8 cellular contexts compared by ENCODE assay signal in the genomic region with DNA sequence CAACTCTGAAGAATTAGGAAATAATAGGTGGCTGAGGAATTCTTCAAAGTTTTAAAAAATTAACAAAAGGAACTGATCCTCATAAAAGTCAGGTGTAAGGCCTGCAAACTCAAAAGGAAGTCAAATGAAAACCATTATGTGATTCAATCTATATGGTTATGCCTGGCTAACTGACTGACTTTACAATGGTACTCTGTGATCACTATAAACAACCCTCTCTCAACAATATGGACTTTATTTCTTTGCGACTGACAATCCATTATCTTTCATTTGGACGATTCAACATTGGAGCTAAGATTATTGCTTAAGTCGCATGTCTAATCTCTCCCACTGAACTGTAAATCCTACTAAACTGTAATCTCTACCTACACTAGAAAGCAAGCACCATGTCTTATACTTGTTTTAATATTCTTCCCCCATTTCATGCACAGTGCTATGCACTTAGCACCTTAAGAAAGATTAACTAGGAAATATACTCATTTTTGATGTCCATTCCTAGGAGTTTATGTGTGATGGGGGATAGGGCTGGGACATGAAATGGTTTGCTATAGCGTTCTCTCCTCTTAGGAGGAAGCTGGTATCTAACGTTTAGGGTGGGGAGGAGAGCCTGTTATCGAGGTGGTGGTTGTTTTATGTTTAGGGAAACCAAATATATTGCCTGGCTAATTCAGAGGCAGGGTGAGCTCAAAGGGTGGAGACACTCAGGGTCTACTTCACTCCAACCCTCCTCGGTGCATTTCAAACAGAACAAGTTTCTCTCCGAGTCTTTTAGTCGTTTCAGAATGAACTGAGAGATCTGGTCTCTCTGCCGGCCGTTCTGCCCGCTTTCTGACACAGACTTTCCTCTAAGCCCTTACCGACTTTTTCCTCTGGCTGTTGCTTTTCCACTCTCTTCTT. TPM values are rescaled to one million over a fixed set of nuclear protein-coding genes. Genes with fewer than 3 reads are reported as not detected.
A peak's percentile ranks its signal among the peaks of the same experiment; 100 is the strongest.
DNase-seq lines count a peak whose midpoint lies in the region; ATAC-seq and TF ChIP-seq lines count a peak whose summit lies in the region.

No MANE protein-coding gene starts in this region.

- peaks cover 0 to 47% (median 1%) of the 10 kb centered on the region in 3 donors for H3K36me3 Mint-ChIP-seq in CD8-positive, alpha-beta memory T cell

- H3K79me1 ChIP-seq in IMR-90 (ENCODE audit: low read depth in 1 of 2, low read length in 2 of 2), result peaks cover 2 to 56% of the 10 kb centered on the region in 2 experiments; a peak in 2 of 4 replicates

- no peaks in the 10 kb centered on the region for H3K9me3 ChIP-seq in CD8-positive, alpha-beta memory T cell (ENCODE audit: low read length)
- H3K9me3 ChIP-seq in IMR-90 (ENCODE audit: control insufficient read depth, insufficient read depth, low read length), result no peaks in the 10 kb centered on the region
- no peaks in the 10 kb centered on the region for H3K9me3 ChIP-seq in esophagus muscularis mucosa

- H3K9me3 Mint-ChIP-seq in CD8-positive, alpha-beta memory T cell, result no peaks in the 10 kb centered on the region

- in situ Hi-C loops in IMR-90 (cut with MboI; ENCODE audit: low sequenced_read_pairs), result loop anchor here (5.0 kb wide), 1 partner anchor 46 kb away; a partner anchor contains a TSS

- H2BK120ac ChIP-seq in IMR-90 (ENCODE audit: low read depth, low read length), result peak overlapping the region; percentile 59

- H3K4me1 ChIP-seq in CD8-positive, alpha-beta memory T cell (ENCODE audit: insufficient read depth, low read length), result peaks cover 47% of the 10 kb centered on the region
- peaks cover 6% of the 10 kb centered on the region; the same call in 1 of the 2 replicates for H3K4me1 ChIP-seq in IMR-90 (ENCODE audit: control insufficient read depth, insufficient read depth, low read length)
- peaks cover 30 to 58% (median 57%) of the 10 kb centered on the region in 4 donors for H3K4me1 ChIP-seq in esophagus muscularis mucosa

- ATAC-seq in IMR-90 (ENCODE audit: low read depth), result peak; percentile 4
- ATAC-seq in GM19455 (IDR thresholded peaks at IDR 0.05; ENCODE audit: unreplicated experiment), result no peak

- CTCF ChIA-PET in CD8-positive, alpha-beta memory T cell (lab: Charles Lee), result interaction anchor here (0.5 to 1.6 kb wide), 5 partner anchors 47 to 518 kb away, joined by 3 to 8 read pairs (median 5); no protein-coding TSS in a partner anchor
- CTCF ChIA-PET in IMR-90 (lab: Yijun Ruan, JAX), result interaction anchor here (0.7 to 1.2 kb wide), 2 partner anchors 21 to 33 kb away, joined by 3 read pairs; no protein-coding TSS in a partner anchor

- 10% methylated on average over 9 of the region's 13 CpGs; no CpG with 5 or more reads in 1 of the 2 experiments for WGBS in IMR-90 (ENCODE audit: extremely low coverage in 2 of 2, insufficient read length in 1 of 2), 2 experiments
- WGBS in esophagus muscularis mucosa, result 4% methylated on average over 13 of the region's 13 CpGs

- H3K36me3 ChIP-seq in CD8-positive, alpha-beta memory T cell (ENCODE audit: insufficient read depth, low read length), result peaks cover 7% of the 10 kb centered on the region
- H3K36me3 ChIP-seq in IMR-90 (ENCODE audit: control insufficient read depth, insufficient read depth, low read length) (0 out of 2 replicates have a peak, but pooled peaks cover 1% of the 10 kb centered on the region), esophagus muscularis mucosa (peaks cover 0 to 7% (median 0%) of the 10 kb centered on the region in 4 donors)

- H4K5ac ChIP-seq in IMR-90 (ENCODE audit: low read depth, low read length), result no peak overlapping the region; the same call in 1 of the 2 replicates

- peak overlapping the region; percentile 97 for H2AK9ac ChIP-seq in IMR-90 (replicated peaks; ENCODE audit: low read depth, low read length, poor library complexity)

- H3K56ac ChIP-seq in IMR-90 (ENCODE audit: extremely low read depth, insufficient read depth, low read length), result peak overlapping the region; percentile 40; the same call in 1 of the 2 replicates

- POLR2A ChIA-PET in CD8-positive, alpha-beta memory T cell (lab: Charles Lee), result interaction anchor here (0.6 to 5.9 kb wide), 3 partner anchors 40 to 75 kb away, joined by 4 to 107 read pairs (median 5); a partner anchor contains a TSS
- POLR2A ChIA-PET in IMR-90 (lab: Charles Lee; ENCODE audit: unreplicated experiment), result interaction anchor here (0.6 to 1.0 kb wide), 3 partner anchors 50 to 62 kb away, joined by 3 to 10 read pairs (median 3); no protein-coding TSS in a partner anchor

- peak overlapping the region; percentile 92 for H3K27ac ChIP-seq in CD8-positive, alpha-beta memory T cell (ENCODE audit: low read depth, low read length)
- H3K27ac ChIP-seq in IMR-90 (ENCODE audit: insufficient read depth, low read length), result peak overlapping the region; percentile 98
- H3K27ac ChIP-seq in esophagus muscularis mucosa (replicated peaks in 1 of 4), result peak overlapping the region; percentile 94 to 99 (median 96)

- H4K91ac ChIP-seq in IMR-90 (ENCODE audit: insufficient read depth, low read depth, low read length), result peak overlapping the region; percentile 88

- H3K4ac ChIP-seq in IMR-90 (ENCODE audit: low read depth, low read length), result peak overlapping the region; percentile 95

- H4K8ac ChIP-seq in IMR-90 (ENCODE audit: low read depth in 2 of 2, low read length in 2 of 2), result peak overlapping the region; percentile 26 to 94; a peak in 2 of 4 replicates

- no TSS peak for BruUV-seq in IMR-90 (replicated peaks; lab: Mats Ljungman, UMichigan)

- DNase-seq in CD8-positive, alpha-beta memory T cell, result peak in 2 of 5 donors; percentile 13 to 45
- DNase-seq in IMR-90, result peak; percentile 31
- peak; percentile 31 to 43 for DNase-seq in activated CD4-positive, alpha-beta T cell treated with anti-CD3 and anti-CD28 coated beads, Interleukin-2, amount 50 U/mL, for 48 hours
- no peak for DNase-seq in esophagus muscularis mucosa (ENCODE audit: extremely low spot score)
- peak; percentile 38 for DNase-seq in myocyte (ENCODE audit: low read depth)
- DNase-seq in T1000 (lab: John Stamatoyannopoulos, UW), result no peak
- DNase-seq in ureter (ENCODE audit: low spot score), result no peak

- H2BK20ac ChIP-seq in IMR-90 (ENCODE audit: low read depth, low read length), result 0 out of 2 replicates have a peak overlapping the region, but pooled peaks have one; percentile 12

- peak overlapping the region; percentile 98 for H3K9ac ChIP-seq in IMR-90 (ENCODE audit: low read depth, low read length)

- peak overlapping the region; percentile 34; the same call in 1 of the 2 replicates for H3K18ac ChIP-seq in IMR-90 (ENCODE audit: low read depth, low read length)

- peak overlapping the region; percentile 99 for H3K14ac ChIP-seq in IMR-90 (replicated peaks; ENCODE audit: low read depth, low read length)

- H2AK5ac ChIP-seq in IMR-90 (ENCODE audit: low read depth, low read length), result no peak overlapping the region

- peaks cover 44 to 66% (median 63%) of the 10 kb centered on the region in 3 donors for H3K4me1 Mint-ChIP-seq in CD8-positive, alpha-beta memory T cell

- no peak for TF ChIP-seq EP300 in esophagus muscularis mucosa (IDR thresholded peaks at IDR 0.05)

- no peak for TF ChIP-seq RAD21 in IMR-90 (IDR thresholded peaks at IDR 0.05; ENCODE audit: low read length)

- TF ChIP-seq CTCF in IMR-90 (conservative IDR thresholded peaks at IDR 0.05; ENCODE audit: low read depth, low read length) (no peak), esophagus muscularis mucosa (IDR thresholded peaks at IDR 0.05) (no peak)

- peak overlapping the region; percentile 96 for H2AFZ ChIP-seq in IMR-90 (replicated peaks; ENCODE audit: low read length, poor library complexity)

- no peaks in the 10 kb centered on the region for H3K27me3 ChIP-seq in CD8-positive, alpha-beta memory T cell (ENCODE audit: insufficient read depth, low read length, poor library complexity, severe bottlenecking)
- H3K27me3 ChIP-seq in IMR-90 (ENCODE audit: control insufficient read depth, insufficient read depth, low read length), result no peaks in the 10 kb centered on the region
- no peaks in the 10 kb centered on the region for H3K27me3 ChIP-seq in esophagus muscularis mucosa

- dilution Hi-C loops in IMR-90 (cut with HindIII; ENCODE audit: low sequenced_read_pairs, unreplicated experiment), result no loop called here

- TF ChIP-seq POLR2A in IMR-90 (IDR thresholded peaks at IDR 0.05; ENCODE audit: low read depth, low read length) (no peak), esophagus muscularis mucosa (IDR thresholded peaks at IDR 0.05; ENCODE audit: low read depth) (no peak)

- H3K27ac Mint-ChIP-seq in CD8-positive, alpha-beta memory T cell, result peak overlapping the region; percentile 92 to 100 (median 98)

- H3K4me2 ChIP-seq in IMR-90 (ENCODE audit: low read depth, low read length), result peak overlapping the region; percentile 99

- peak overlapping the region; percentile 94 for H2BK5ac ChIP-seq in IMR-90 (ENCODE audit: low read depth, low read length, poor library complexity, severe bottlenecking)

- H3K4me3 Mint-ChIP-seq in CD8-positive, alpha-beta memory T cell, result peak overlapping the region; percentile 98 to 100 (median 99)

- H4K20me1 ChIP-seq in IMR-90 (ENCODE audit: insufficient read depth, low read length), result peaks cover 24% of the 10 kb centered on the region; the same call in 1 of the 2 replicates

- intact Hi-C loops in IMR-90 (cut with micrococcal nuclease), result loop anchor here (1.0 kb wide), 1 partner anchor 50 kb away; no protein-coding TSS in a partner anchor
- intact Hi-C loops in esophagus muscularis mucosa (cut with DNase I), result loop anchor here (5.0 kb wide), 2 partner anchors 46 to 104 kb away; a partner anchor contains a TSS

- peak overlapping the region; percentile 98 for H3K23ac ChIP-seq in IMR-90 (ENCODE audit: low read depth, low read length)

- no peaks in the 10 kb centered on the region for H3K9me1 ChIP-seq in IMR-90 (ENCODE audit: insufficient read depth, low read length)

- H2BK15ac ChIP-seq in IMR-90 (ENCODE audit: low read depth, low read length), result 0 out of 3 replicates have a peak overlapping the region, but pooled peaks have one; percentile 29

- H3K27me3 Mint-ChIP-seq in CD8-positive, alpha-beta memory T cell, result peaks cover 0 to 2% of the 10 kb centered on the region in 2 donors

- peak overlapping the region; percentile 89 for H3K4me3 ChIP-seq in CD8-positive, alpha-beta memory T cell (ENCODE audit: low read length)
- H3K4me3 ChIP-seq in IMR-90 (ENCODE audit: insufficient read depth, low read depth, low read length), result peak overlapping the region; percentile 97
- peak overlapping the region; percentile 78 to 98 (median 86) for H3K4me3 ChIP-seq in esophagus muscularis mucosa

RNA-seq across cellular contexts. Expression of a gene that starts 1.3 kb away (rescaled TPM):
- 10 to 100 TPM; 44.9 to 47.6 TPM for total RNA-seq in CD8-positive, alpha-beta memory T cell
- 110 TPM for polyA plus RNA-seq in CD8-positive, alpha-beta memory T cell
- 9.7 and 10.6 TPM in 2 replicates for total RNA-seq in IMR-90 (2012; rRNA removed)
- 14.6 and 19.7 TPM in 2 replicates for polyA plus RNA-seq in IMR-90 (2012; rRNA removed)
- polyA plus RNA-seq in IMR-90 (2012; cell fraction: cytosol; rRNA removed), result 4.8 and 5.6 TPM in 2 replicates
- 7.4 and 39.5 TPM in 2 replicates for polyA plus RNA-seq in IMR-90 (2012; cell fraction: nucleus; rRNA removed; ENCODE audit: low replicate concordance)
- 10 to 100 TPM; 32.0 to 44.3 (median 40.3) TPM for total RNA-seq in esophagus muscularis mucosa
- 39.8 and 47.4 TPM in 2 replicates for total RNA-seq in myocyte
- polyA plus RNA-seq in myocyte (2012), result 44.2 TPM
- total RNA-seq in ureter, result 47.5 TPM

RNA-seq across cellular contexts. Expression of a gene that starts 48.1 kb away (rescaled TPM):
- 100 to 1,000 TPM; 572 to 579 TPM for total RNA-seq in CD8-positive, alpha-beta memory T cell
- 370 TPM for polyA plus RNA-seq in CD8-positive, alpha-beta memory T cell
- total RNA-seq in IMR-90 (2012; rRNA removed) (237 and 256 TPM in 2 replicates), esophagus muscularis mucosa (100 to 1,000 TPM; 149 to 226 (median 180) TPM), myocyte (99.5 and 155 TPM in 2 replicates), ureter (306 TPM)
- 297 and 394 TPM in 2 replicates for polyA plus RNA-seq in IMR-90 (2012; rRNA removed)
- 52.5 and 172 TPM in 2 replicates for polyA plus RNA-seq in IMR-90 (2012; cell fraction: cytosol; rRNA removed)
- 113 and 275 TPM in 2 replicates for polyA plus RNA-seq in IMR-90 (2012; cell fraction: nucleus; rRNA removed; ENCODE audit: low replicate concordance)
- polyA plus RNA-seq in myocyte (2012), result 181 TPM

Comparison
In these comparisons a context has a peak if more than half of its experiments do, and no peak if none do; other contexts are left out.
1. DNase-seq: peak in IMR-90 (single experiment), activated CD4-positive, alpha-beta T cell treated with anti-CD3 and anti-CD28 coated beads, Interleukin-2, amount 50 U/mL, for 48 hours (2 of 2) and myocyte (single experiment); none in esophagus muscularis mucosa (single experiment), T1000 (single experiment) and ureter (single experiment).
2. Peak in every context shown above with its lines, with median percentiles within 50 percentile points of each other: H3K27ac ChIP-seq and H3K4me3 ChIP-seq.